ENCODE assay signal across 1 cellular context in the genomic region with DNA sequence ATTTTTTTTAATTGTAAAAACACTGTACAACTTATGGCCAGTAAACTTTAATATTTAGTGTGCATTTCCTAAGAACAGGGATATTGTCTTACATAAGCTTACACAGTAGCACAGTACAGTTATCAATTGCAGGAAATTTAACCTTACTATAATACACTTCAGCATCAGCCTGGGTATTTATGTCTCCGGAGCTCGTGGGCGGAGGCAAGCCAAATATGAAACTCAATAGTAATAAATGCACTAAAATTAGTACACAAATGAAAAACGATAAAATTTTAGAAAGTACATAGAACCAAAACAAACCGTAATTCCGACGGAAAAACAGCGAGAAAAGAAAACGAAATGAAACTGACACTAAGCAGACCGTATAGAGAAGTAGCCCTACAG.
TF ChIP-seq lines count a peak whose summit lies in the region.

No MANE protein-coding gene starts in this region.

TF ChIP-seq in SK-N-SH, 30 proteins besides CTCF, POLR2A, EP300 and RAD21 (continued from another document):
- TF ChIP-seq, protein P1, sequence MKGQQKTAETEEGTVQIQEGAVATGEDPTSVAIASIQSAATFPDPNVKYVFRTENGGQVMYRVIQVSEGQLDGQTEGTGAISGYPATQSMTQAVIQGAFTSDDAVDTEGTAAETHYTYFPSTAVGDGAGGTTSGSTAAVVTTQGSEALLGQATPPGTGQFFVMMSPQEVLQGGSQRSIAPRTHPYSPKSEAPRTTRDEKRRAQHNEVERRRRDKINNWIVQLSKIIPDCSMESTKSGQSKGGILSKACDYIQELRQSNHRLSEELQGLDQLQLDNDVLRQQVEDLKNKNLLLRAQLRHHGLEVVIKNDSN (IDR thresholded peaks at IDR 0.05; ENCODE audit: borderline replicate concordance, low read depth), result no peak
- TF ChIP-seq TCF12 (IDR thresholded peaks at IDR 0.05), result no peak
- TF ChIP-seq POLR2AphosphoS5 (IDR thresholded peaks at IDR 0.05; ENCODE audit: low read depth, low read length), result no peak
- TF ChIP-seq NFIC (IDR thresholded peaks at IDR 0.05; ENCODE audit: borderline replicate concordance), result no peak
- no peak for TF ChIP-seq NRF1 (IDR thresholded peaks at IDR 0.05; ENCODE audit: low read depth, low read length)
- TF ChIP-seq FOXM1 (IDR thresholded peaks at IDR 0.05; ENCODE audit: low read depth), result no peak
